Comparison of ENCODE assay signal across 9 cellular contexts in genomic region chr6:41976794-41977484, GRCh38. TPM values are rescaled to one million over a fixed set of nuclear protein-coding genes. Genes with fewer than 3 reads are reported as not detected.
DNase-seq lines count a peak whose midpoint lies in the region; ATAC-seq and TF ChIP-seq lines count a peak whose summit lies in the region.
"Had no signal": no experiment of that assay in that cellular context is flagged by ENCODE, and none has a peak within 500 bp of the region (broad histone marks: within the 10 kb centered on the region; RNA-seq: fewer than 3 reads in every experiment).

No MANE protein-coding gene starts in this region.

- no peak for TF ChIP-seq RAD21 in HCT116 (IDR thresholded peaks at IDR 0.05; ENCODE audit: low read depth)

- intact Hi-C loops in HCT116 (cut with micrococcal nuclease) (no loop called here), Right ventricle myocardium superior (cut with DNase I) (no loop called here), gastrocnemius medialis (cut with DNase I; ENCODE audit: low total_unique reads) (no loop called here)

- peaks cover 35% of the 10 kb centered on the region for H3K4me1 Mint-ChIP-seq in activated T-helper 17 cell treated with anti-CD3 and anti-CD28 coated beads, Interleukin-2, amount 50 U/mL, for 72 hours

- H3K4me2 ChIP-seq in HCT116 (ENCODE audit: low read length): peak overlapping the region; percentile 59

- H3K36me3 Mint-ChIP-seq in activated T-helper 17 cell treated with anti-CD3 and anti-CD28 coated beads, Interleukin-2, amount 50 U/mL, for 72 hours (ENCODE audit: low read depth): peaks cover 27% of the 10 kb centered on the region

- H3K9ac ChIP-seq in HCT116 (ENCODE audit: low read length): no peak overlapping the region

- TF ChIP-seq POLR2A in HCT116 (IDR thresholded peaks at IDR 0.05; ENCODE audit: borderline replicate concordance, extremely low read depth, insufficient read depth, insufficient read length): no peak
- no peak for TF ChIP-seq POLR2A in gastrocnemius medialis (IDR thresholded peaks at IDR 0.05)

- peak overlapping the region; percentile 84 for H3K4me3 Mint-ChIP-seq in activated T-helper 17 cell treated with anti-CD3 and anti-CD28 coated beads, Interleukin-2, amount 50 U/mL, for 72 hours

- DNase-seq in AG20443 (ENCODE audit: low spot score) (peak; percentile 58), HCT116 (ENCODE audit: low read depth, low spot score) (no peak), kidney tubule cell (ENCODE audit: low spot score) (peak; percentile 22), DMS153 (lab: John Stamatoyannopoulos, UW) (no peak), Right ventricle myocardium superior (no peak), gastrocnemius medialis (no peak)

- ATAC-seq in HCT116 (peak; percentile 79), Right ventricle myocardium superior (ENCODE audit: poor library complexity) (no peak), gastrocnemius medialis (no peak), GM19395 (IDR thresholded peaks at IDR 0.05; ENCODE audit: unreplicated experiment) (no peak)
- ATAC-seq in activated T-helper 17 cell treated with anti-CD3 and anti-CD28 coated beads, Interleukin-2, amount 50 U/mL, for 72 hours (replicated peaks): peak; percentile 99
- ATAC-seq: SK-N-SH treated with all-trans-retinoic acid at 6 μM for 48 hours had no signal

- H2AFZ ChIP-seq in HCT116 (ENCODE audit: low read depth, low read length, poor library complexity, severe bottlenecking): no peak overlapping the region

- RAD21 ChIA-PET in HCT116 (lab: Charles Lee; ENCODE audit: low non-redundant PET in 1 of 2, low total read pairs in 2 of 2, uncharacterized antibody in 2 of 2, unreplicated experiment in 2 of 2): interaction anchor here in 1 of 2 experiments (0.5 kb wide), 1 partner anchor 82 kb away, joined by 6 read pairs; the partner anchor contains the start of gene USP49

- H3K4me1 ChIP-seq in HCT116 (ENCODE audit: control insufficient read depth in 1 of 2, insufficient read depth in 2 of 2, low read length in 2 of 2) (peaks cover 9 to 17% of the 10 kb centered on the region in 2 experiments), gastrocnemius medialis (no peaks in the 10 kb centered on the region)

- no peaks in the 10 kb centered on the region for H3K9me2 ChIP-seq in HCT116 (ENCODE audit: insufficient read depth)

- CTCF ChIA-PET in HCT116 (lab: Charles Lee): no interaction called here

- H3K27me3 ChIP-seq in HCT116 (ENCODE audit: insufficient read depth, low read length) (no peaks in the 10 kb centered on the region), gastrocnemius medialis (no peaks in the 10 kb centered on the region)

- H3K36me3 ChIP-seq in HCT116 (ENCODE audit: control insufficient read depth in 1 of 2, insufficient read depth in 2 of 2, low read length in 2 of 2) (no peaks in the 10 kb centered on the region), gastrocnemius medialis (no peaks in the 10 kb centered on the region)

- no peaks in the 10 kb centered on the region for H3K9me3 Mint-ChIP-seq in activated T-helper 17 cell treated with anti-CD3 and anti-CD28 coated beads, Interleukin-2, amount 50 U/mL, for 72 hours

- H4K20me1 ChIP-seq in HCT116 (ENCODE audit: insufficient read depth): no peaks in the 10 kb centered on the region

- in situ Hi-C loops in gastrocnemius medialis (cut with MboI; ENCODE audit: low sequenced_read_pairs in 4 of 4): no loop called here

- H3K27ac ChIP-seq in HCT116 (ENCODE audit: low read depth, low read length) (no peak overlapping the region), gastrocnemius medialis (no peak overlapping the region)

- H3K9me3 ChIP-seq in HCT116 (ENCODE audit: control insufficient read depth in 1 of 2, insufficient read depth in 1 of 2, low read depth in 1 of 2, low read length in 2 of 2) (no peaks in the 10 kb centered on the region), gastrocnemius medialis (no peaks in the 10 kb centered on the region)

- peak overlapping the region; percentile 90 for H3K27ac Mint-ChIP-seq in activated T-helper 17 cell treated with anti-CD3 and anti-CD28 coated beads, Interleukin-2, amount 50 U/mL, for 72 hours

- BruUV-seq in HCT116 (replicated peaks; lab: Mats Ljungman, UMichigan): no TSS peak

- TF ChIP-seq CTCF in HCT116 (IDR thresholded peaks at IDR 0.05 in 2 of 3, conservative IDR thresholded peaks at IDR 0.05 in 1 of 3; ENCODE audit: borderline replicate concordance in 1 of 3, insufficient read depth in 1 of 3, low read depth in 2 of 3, low read length in 2 of 3) (no peak), gastrocnemius medialis (IDR thresholded peaks at IDR 0.05 in 4 of 5, conservative IDR thresholded peaks at IDR 0.05 in 1 of 5) (no peak)

- H3K4me3 ChIP-seq in HCT116 (replicated peaks in 1 of 2; ENCODE audit: low read depth in 1 of 2, low read length in 2 of 2) (no peak overlapping the region), gastrocnemius medialis (no peak overlapping the region)

- H3K79me2 ChIP-seq in HCT116 (ENCODE audit: insufficient read depth, low read length): no peaks in the 10 kb centered on the region

- POLR2A ChIA-PET in HCT116 (lab: Charles Lee): no interaction called here

- no peaks in the 10 kb centered on the region for H3K27me3 Mint-ChIP-seq in activated T-helper 17 cell treated with anti-CD3 and anti-CD28 coated beads, Interleukin-2, amount 50 U/mL, for 72 hours

TF ChIP-seq in HCT116, 20 proteins besides CTCF, POLR2A, EP300 and RAD21:
- TF ChIP-seq SIN3A (IDR thresholded peaks at IDR 0.05; ENCODE audit: low read depth) (no peak), SRF (IDR thresholded peaks at IDR 0.05; ENCODE audit: low read depth) (no peak)
TF ChIP-seq in HCT116: peak in this region for 0.

RNA-seq across cellular contexts. Expression of gene CCND3, which starts 35.3 kb away (rescaled TPM):
- 26.6 TPM for total RNA-seq in HCT116 (2021; ENCODE audit: unreplicated experiment)
- polyA plus RNA-seq in HCT116 (2012): 18.9 and 21.6 TPM in 2 replicates
- 100 to 1,000 TPM; 297 to 332 TPM for total RNA-seq in activated T-helper 17 cell treated with anti-CD3 and anti-CD28 coated beads, Interleukin-2, amount 50 U/mL, for 72 hours
- 42.3 TPM for total RNA-seq in Right ventricle myocardium superior
- total RNA-seq in gastrocnemius medialis: 10 to 100 TPM; 28.9 to 48.7 (median 44.7) TPM

RNA-seq across cellular contexts. Expression of gene BYSL, which starts 55.6 kb away (rescaled TPM):
- total RNA-seq in HCT116 (2021; ENCODE audit: unreplicated experiment) (55.7 TPM), Right ventricle myocardium superior (9.0 TPM), gastrocnemius medialis (10 to 100 TPM in 3 of 4 donors, 1 to 10 TPM in 1; 8.0 to 16.6 (median 12.9) TPM)
- polyA plus RNA-seq in HCT116 (2012): 46.3 and 48.6 TPM in 2 replicates
- total RNA-seq in activated T-helper 17 cell treated with anti-CD3 and anti-CD28 coated beads, Interleukin-2, amount 50 U/mL, for 72 hours: 10 to 100 TPM; 23.3 to 53.1 TPM

RNA-seq across cellular contexts. Expression of gene MED20, which starts 56.0 kb away (rescaled TPM):
- 26.4 TPM for total RNA-seq in HCT116 (2021; ENCODE audit: unreplicated experiment)
- polyA plus RNA-seq in HCT116 (2012): 13.5 and 14.8 TPM in 2 replicates
- 10 to 100 TPM; 20.5 to 22.6 TPM for total RNA-seq in activated T-helper 17 cell treated with anti-CD3 and anti-CD28 coated beads, Interleukin-2, amount 50 U/mL, for 72 hours
- total RNA-seq in Right ventricle myocardium superior: 19.8 TPM
- total RNA-seq in gastrocnemius medialis: 10 to 100 TPM; 11.5 to 16.5 (median 12.1) TPM

Comparison
In these comparisons a context has a peak if more than half of its experiments do, and no peak if none do; other contexts are left out.
1. DNase-seq: peak in AG20443 (single experiment) and kidney tubule cell (single experiment); none in HCT116 (single experiment), DMS153 (single experiment), Right ventricle myocardium superior (single experiment) and gastrocnemius medialis (0 of 2).
2. ATAC-seq: peak in HCT116 (single experiment) and activated T-helper 17 cell treated with anti-CD3 and anti-CD28 coated beads, Interleukin-2, amount 50 U/mL, for 72 hours (single experiment); none in Right ventricle myocardium superior (single experiment), gastrocnemius medialis (0 of 2) and GM19395 (single experiment).